31 cellular contexts compared by ENCODE assay signal in the genomic region with DNA sequence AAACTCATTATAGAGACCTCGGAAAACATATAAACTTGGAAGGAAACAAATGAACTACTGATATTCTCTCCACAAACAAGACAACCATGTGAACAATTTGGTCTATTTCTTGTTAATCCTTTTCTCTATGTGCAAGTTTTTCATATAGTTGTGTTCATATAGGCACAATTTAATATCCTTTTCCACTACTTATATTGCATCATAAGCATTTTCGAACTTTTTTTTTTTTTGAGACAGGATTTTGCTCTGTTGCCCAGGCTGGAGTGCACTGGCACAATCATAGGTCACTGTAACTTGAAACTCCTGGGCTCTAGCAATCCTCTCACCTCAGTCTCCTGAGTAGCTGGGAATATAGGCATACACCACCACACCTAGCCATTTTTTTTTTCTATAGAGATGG. TPM values are rescaled to one million over a fixed set of nuclear protein-coding genes. Genes with fewer than 3 reads are reported as not detected.
"Had no signal": no experiment of that assay in that cellular context is flagged by ENCODE, and none has a peak within 500 bp of the region (broad histone marks: within the 10 kb centered on the region; RNA-seq: fewer than 3 reads in every experiment).

No MANE protein-coding gene starts in this region.

- H3K27me3 ChIP-seq: stomach, suprapubic skin, testis, thyroid gland, tibial artery, tibial nerve, transverse colon, upper lobe of left lung, upper lobe of right lung, uterus, vagina had no signal

- H3K27ac ChIP-seq: stomach, suprapubic skin, testis, thoracic aorta, thyroid gland, tibial artery, tibial nerve, transverse colon, upper lobe of left lung, upper lobe of right lung, uterus, vagina had no signal

- DNase-seq: stimulated activated CD4-positive, alpha-beta T cell treated with anti-CD3 and anti-CD28 coated beads, Interleukin-2, amount 100 ng/mL, for 48 hours; stimulated activated CD4-positive, alpha-beta T cell treated with anti-CD3 and anti-CD28 coated beads, Interleukin-4, amount 100 ng/mL, for 1 hour; stimulated activated CD4-positive, alpha-beta T cell treated with anti-CD3 and anti-CD28 coated beads, Interleukin-4, amount 100 ng/mL, for 24 hours; stimulated activated CD4-positive, alpha-beta T cell treated with anti-CD3 and anti-CD28 coated beads, Interleukin-4, amount 100 ng/mL, for 4 hours; stimulated activated CD8-positive, alpha-beta memory T cell treated with anti-CD3 and anti-CD28 coated beads, Interleukin-4, amount 100 ng/mL, for 48 hours; stimulated activated naive B cell treated with anti-CD40 and anti-IgM and Interleukin-4, amounts not matched to agents 10 μg/mL and 1 μg/mL and 100 μg/mL, for 72 hours; stimulated activated naive CD4-positive, alpha-beta T cell; stimulated activated naive CD4-positive, alpha-beta T cell treated with Interleukin-2 at 50 U/mL for 16 hours; stimulated activated naive CD8-positive, alpha-beta T cell treated with anti-CD3 and anti-CD28 coated beads, Interleukin-15, amount 100 ng/mL, for 72 hours; stimulated activated naive CD8-positive, alpha-beta T cell treated with anti-CD3 and anti-CD28 coated beads, Interleukin-15, Interleukin-2, amounts not matched to agents 100 U/mL and 50 U/mL, for 24 hours; stomach; substantia nigra; testis; thyroid gland; tibial artery; transverse colon; trophoblast cell; upper lobe of left lung; upper lobe of right lung; uterus had no signal

- H3K36me3 ChIP-seq: uterus had no signal

- ATAC-seq: stimulated activated effector memory CD8-positive, alpha-beta T cell treated with anti-CD3 and anti-CD28 coated beads, Interleukin-12 subunit alpha, Interleukin-12 subunit beta, amount 100 ng/mL, for 72 hours; stimulated activated memory B cell treated with anti-CD40 and anti-IgM and Interleukin-4, amounts not matched to agents 10 μg/mL and 1 μg/mL and 100 μg/mL, for 72 hours; stimulated activated naive B cell treated with anti-CD40 and anti-IgM and Interleukin-4, amounts not matched to agents 10 μg/mL and 1 μg/mL and 100 μg/mL, for 72 hours; stimulated activated naive CD8-positive, alpha-beta T cell treated with anti-CD3 and anti-CD28 coated beads, Interleukin-15, amount 100 ng/mL, for 72 hours; stimulated activated naive CD8-positive, alpha-beta T cell treated with anti-CD3 and anti-CD28 coated beads, Interleukin-15, Interleukin-2, amounts not matched to agents 100 U/mL and 50 U/mL, for 24 hours; upper lobe of right lung had no signal

- H3K4me1 ChIP-seq: uterus had no signal

- H3K9me3 ChIP-seq: stomach, suprapubic skin, testis, thoracic aorta, thyroid gland, tibial artery, tibial nerve, transverse colon, upper lobe of left lung, upper lobe of right lung, uterus, vagina had no signal

- H3K4me3 ChIP-seq: stomach, suprapubic skin, testis, thoracic aorta, thyroid gland, tibial artery, tibial nerve, transverse colon, upper lobe of left lung, upper lobe of right lung, uterus, vagina had no signal

- FAIRE-seq: urothelium cell line had no signal

RNA-seq across cellular contexts. Expression of a gene that starts 45.4 kb away (rescaled TPM):
- total RNA-seq: subcutaneous adipose tissue, temporal lobe, thoracic aorta, thyroid gland, tibial nerve, transverse colon, upper lobe of right lung, ureter, urinary bladder, uterus, vagina had no signal
- polyA plus RNA-seq: stomach, urinary bladder had no signal
